Comparison of ENCODE assay signal across 8 cellular contexts in the genomic region with DNA sequence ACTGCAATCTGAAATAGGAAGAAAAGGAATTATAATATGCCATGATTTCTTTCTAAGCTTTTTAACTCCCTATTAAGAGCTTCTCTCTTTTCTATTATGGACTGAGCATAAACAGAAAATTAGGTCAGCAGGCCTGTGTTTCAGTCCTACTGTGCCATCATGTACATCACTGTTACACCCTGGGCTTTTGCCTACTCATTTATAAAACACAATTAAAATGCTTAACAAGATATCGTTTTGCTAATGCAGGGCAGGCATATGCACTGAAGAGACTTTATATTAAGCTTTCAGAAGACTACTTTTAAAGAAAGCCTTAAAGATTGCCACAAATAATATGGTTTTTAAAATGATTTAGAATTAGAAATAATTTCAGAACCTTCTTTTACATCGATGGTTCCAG. TPM values are rescaled to one million over a fixed set of nuclear protein-coding genes. Genes with fewer than 3 reads are reported as not detected.
DNase-seq lines count a peak whose midpoint lies in the region; TF ChIP-seq lines count a peak whose summit lies in the region.

No MANE protein-coding gene starts in this region.

- no peak overlapping the region for H3K27ac Mint-ChIP-seq in activated T-cell treated with anti-CD3 and anti-CD28 coated beads, Interleukin-2, amount 50 U/mL, for 24 hours
- no peak overlapping the region for H3K27ac Mint-ChIP-seq in activated naive CD8-positive, alpha-beta T cell treated with anti-CD3 and anti-CD28 coated beads for 36 hours
- peak overlapping the region in 3 of 6 donors; percentile 6 to 98 (median 93) for H3K27ac Mint-ChIP-seq in immature natural killer cell

- H3K27me3 ChIP-seq in liver (ENCODE audit: control insufficient read depth in 4 of 4, insufficient read depth in 4 of 4, low read length in 3 of 4) (no peaks in the 10 kb centered on the region), suprapubic skin (no peaks in the 10 kb centered on the region)

- H3K9me3 Mint-ChIP-seq in activated T-cell treated with anti-CD3 and anti-CD28 coated beads, Interleukin-2, amount 50 U/mL, for 24 hours = no peaks in the 10 kb centered on the region
- no peaks in the 10 kb centered on the region for H3K9me3 Mint-ChIP-seq in activated naive CD8-positive, alpha-beta T cell treated with anti-CD3 and anti-CD28 coated beads for 36 hours
- H3K9me3 Mint-ChIP-seq in immature natural killer cell = no peaks in the 10 kb centered on the region

- WGBS in liver = 66% methylated on average over 2 of the region's 2 CpGs
- 61% methylated on average over 2 of the region's 2 CpGs for WGBS in suprapubic skin

- peak overlapping the region in 1 of 3 donors; percentile 33 for H3K4me3 ChIP-seq in liver (ENCODE audit: low read depth in 1 of 3, low read length in 3 of 3)
- H3K4me3 ChIP-seq in suprapubic skin = peak overlapping the region; percentile 62

- TF ChIP-seq CTCF in liver (IDR thresholded peaks at IDR 0.05; ENCODE audit: low read depth, low read length, missing input control) = no peak
- TF ChIP-seq CTCF in suprapubic skin (IDR thresholded peaks at IDR 0.05) = no peak

- peaks cover 4% of the 10 kb centered on the region for H3K36me3 Mint-ChIP-seq in activated T-cell treated with anti-CD3 and anti-CD28 coated beads, Interleukin-2, amount 50 U/mL, for 24 hours (ENCODE audit: low read depth)
- H3K36me3 Mint-ChIP-seq in activated naive CD8-positive, alpha-beta T cell treated with anti-CD3 and anti-CD28 coated beads for 36 hours = no peaks in the 10 kb centered on the region
- no peaks in the 10 kb centered on the region for H3K36me3 Mint-ChIP-seq in immature natural killer cell

- no peak for TF ChIP-seq POLR2A in suprapubic skin (IDR thresholded peaks at IDR 0.05)

- H3K9ac ChIP-seq in liver (ENCODE audit: low read depth in 1 of 2, low read length in 2 of 2) = peak overlapping the region; percentile 30 to 77

- no peak for TF ChIP-seq RAD21 in liver (IDR thresholded peaks at IDR 0.05)

- H3K4me1 Mint-ChIP-seq in activated T-cell treated with anti-CD3 and anti-CD28 coated beads, Interleukin-2, amount 50 U/mL, for 24 hours (ENCODE audit: low read depth) = peaks cover 22% of the 10 kb centered on the region
- peaks cover 19% of the 10 kb centered on the region for H3K4me1 Mint-ChIP-seq in activated naive CD8-positive, alpha-beta T cell treated with anti-CD3 and anti-CD28 coated beads for 36 hours
- peaks cover 20 to 23% of the 10 kb centered on the region in 2 donors for H3K4me1 Mint-ChIP-seq in immature natural killer cell

- H3K27ac ChIP-seq in liver (ENCODE audit: low read depth in 1 of 2, low read length in 2 of 2) (no peak overlapping the region), suprapubic skin (no peak overlapping the region)

- intact Hi-C loops in posterior cingulate gyrus (cut with DNase I) = loop anchor here (5.0 kb wide), 1 partner anchor 191 kb away; the partner anchor contains the start of gene NUDT6

- H3K36me3 ChIP-seq in liver (ENCODE audit: control insufficient read depth in 4 of 4, insufficient read depth in 3 of 4, low read depth in 1 of 4, low read length in 3 of 4) (no peaks in the 10 kb centered on the region), suprapubic skin (no peaks in the 10 kb centered on the region)

- H3K9me3 ChIP-seq in liver (ENCODE audit: control insufficient read depth in 4 of 4, low read length in 3 of 4) = no peaks in the 10 kb centered on the region
- no peaks in the 10 kb centered on the region for H3K9me3 ChIP-seq in suprapubic skin

- no peak for DNase-seq in activated T-cell treated with anti-CD3 and anti-CD28 coated beads, Interleukin-2, amount 50 U/mL, for 24 hours
- DNase-seq in activated T-cell treated with anti-CD3 and anti-CD28 coated beads for 4 hours (no peak), suprapubic skin (ENCODE audit: low spot score in 2 of 2) (no peak), immature natural killer cell (no peak), 8988T (no peak), posterior cingulate gyrus (no peak)
- DNase-seq in activated naive CD8-positive, alpha-beta T cell treated with anti-CD3 and anti-CD28 coated beads for 36 hours = no peak

- H3K4me1 ChIP-seq in liver (ENCODE audit: control insufficient read depth in 4 of 4, insufficient read depth in 4 of 4, low read length in 3 of 4) (peaks cover 2 to 15% (median 4%) of the 10 kb centered on the region in 4 donors), suprapubic skin (peaks cover 14% of the 10 kb centered on the region)

- H3K27me3 Mint-ChIP-seq in activated T-cell treated with anti-CD3 and anti-CD28 coated beads, Interleukin-2, amount 50 U/mL, for 24 hours = no peaks in the 10 kb centered on the region
- H3K27me3 Mint-ChIP-seq in activated naive CD8-positive, alpha-beta T cell treated with anti-CD3 and anti-CD28 coated beads for 36 hours = no peaks in the 10 kb centered on the region
- H3K27me3 Mint-ChIP-seq in immature natural killer cell (ENCODE audit: low read depth in 3 of 3) = peaks cover 6 to 16% (median 8%) of the 10 kb centered on the region in 3 donors

- no peak for TF ChIP-seq EP300 in suprapubic skin (IDR thresholded peaks at IDR 0.05)

- H3K4me3 Mint-ChIP-seq in activated T-cell treated with anti-CD3 and anti-CD28 coated beads, Interleukin-2, amount 50 U/mL, for 24 hours = peak overlapping the region; percentile 95
- peak overlapping the region; percentile 97 for H3K4me3 Mint-ChIP-seq in activated naive CD8-positive, alpha-beta T cell treated with anti-CD3 and anti-CD28 coated beads for 36 hours
- H3K4me3 Mint-ChIP-seq in immature natural killer cell = no peak overlapping the region

TF ChIP-seq in liver, 16 proteins besides CTCF, POLR2A, EP300 and RAD21:
- TF ChIP-seq HNF4G (IDR thresholded peaks at IDR 0.05) = no peak
- TF ChIP-seq HNF4A (conservative IDR thresholded peaks at IDR 0.05) = no peak
- TF ChIP-seq, protein P1, sequence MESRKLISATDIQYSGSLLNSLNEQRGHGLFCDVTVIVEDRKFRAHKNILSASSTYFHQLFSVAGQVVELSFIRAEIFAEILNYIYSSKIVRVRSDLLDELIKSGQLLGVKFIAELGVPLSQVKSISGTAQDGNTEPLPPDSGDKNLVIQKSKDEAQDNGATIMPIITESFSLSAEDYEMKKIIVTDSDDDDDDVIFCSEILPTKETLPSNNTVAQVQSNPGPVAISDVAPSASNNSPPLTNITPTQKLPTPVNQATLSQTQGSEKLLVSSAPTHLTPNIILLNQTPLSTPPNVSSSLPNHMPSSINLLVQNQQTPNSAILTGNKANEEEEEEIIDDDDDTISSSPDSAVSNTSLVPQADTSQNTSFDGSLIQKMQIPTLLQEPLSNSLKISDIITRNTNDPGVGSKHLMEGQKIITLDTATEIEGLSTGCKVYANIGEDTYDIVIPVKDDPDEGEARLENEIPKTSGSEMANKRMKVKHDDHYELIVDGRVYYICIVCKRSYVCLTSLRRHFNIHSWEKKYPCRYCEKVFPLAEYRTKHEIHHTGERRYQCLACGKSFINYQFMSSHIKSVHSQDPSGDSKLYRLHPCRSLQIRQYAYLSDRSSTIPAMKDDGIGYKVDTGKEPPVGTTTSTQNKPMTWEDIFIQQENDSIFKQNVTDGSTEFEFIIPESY (IDR thresholded peaks at IDR 0.05) = no peak
- no peak for TF ChIP-seq GABPA (IDR thresholded peaks at IDR 0.05 in 1 of 2, conservative IDR thresholded peaks at IDR 0.05 in 1 of 2)
- no peak for TF ChIP-seq TAF1 (conservative IDR thresholded peaks at IDR 0.05)
- no peak for TF ChIP-seq EGR1 (IDR thresholded peaks at IDR 0.05; ENCODE audit: low read depth in 2 of 2)
- TF ChIP-seq, protein P2, sequence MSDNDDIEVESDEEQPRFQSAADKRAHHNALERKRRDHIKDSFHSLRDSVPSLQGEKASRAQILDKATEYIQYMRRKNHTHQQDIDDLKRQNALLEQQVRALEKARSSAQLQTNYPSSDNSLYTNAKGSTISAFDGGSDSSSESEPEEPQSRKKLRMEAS (IDR thresholded peaks at IDR 0.05) = no peak
- TF ChIP-seq, protein P3, sequence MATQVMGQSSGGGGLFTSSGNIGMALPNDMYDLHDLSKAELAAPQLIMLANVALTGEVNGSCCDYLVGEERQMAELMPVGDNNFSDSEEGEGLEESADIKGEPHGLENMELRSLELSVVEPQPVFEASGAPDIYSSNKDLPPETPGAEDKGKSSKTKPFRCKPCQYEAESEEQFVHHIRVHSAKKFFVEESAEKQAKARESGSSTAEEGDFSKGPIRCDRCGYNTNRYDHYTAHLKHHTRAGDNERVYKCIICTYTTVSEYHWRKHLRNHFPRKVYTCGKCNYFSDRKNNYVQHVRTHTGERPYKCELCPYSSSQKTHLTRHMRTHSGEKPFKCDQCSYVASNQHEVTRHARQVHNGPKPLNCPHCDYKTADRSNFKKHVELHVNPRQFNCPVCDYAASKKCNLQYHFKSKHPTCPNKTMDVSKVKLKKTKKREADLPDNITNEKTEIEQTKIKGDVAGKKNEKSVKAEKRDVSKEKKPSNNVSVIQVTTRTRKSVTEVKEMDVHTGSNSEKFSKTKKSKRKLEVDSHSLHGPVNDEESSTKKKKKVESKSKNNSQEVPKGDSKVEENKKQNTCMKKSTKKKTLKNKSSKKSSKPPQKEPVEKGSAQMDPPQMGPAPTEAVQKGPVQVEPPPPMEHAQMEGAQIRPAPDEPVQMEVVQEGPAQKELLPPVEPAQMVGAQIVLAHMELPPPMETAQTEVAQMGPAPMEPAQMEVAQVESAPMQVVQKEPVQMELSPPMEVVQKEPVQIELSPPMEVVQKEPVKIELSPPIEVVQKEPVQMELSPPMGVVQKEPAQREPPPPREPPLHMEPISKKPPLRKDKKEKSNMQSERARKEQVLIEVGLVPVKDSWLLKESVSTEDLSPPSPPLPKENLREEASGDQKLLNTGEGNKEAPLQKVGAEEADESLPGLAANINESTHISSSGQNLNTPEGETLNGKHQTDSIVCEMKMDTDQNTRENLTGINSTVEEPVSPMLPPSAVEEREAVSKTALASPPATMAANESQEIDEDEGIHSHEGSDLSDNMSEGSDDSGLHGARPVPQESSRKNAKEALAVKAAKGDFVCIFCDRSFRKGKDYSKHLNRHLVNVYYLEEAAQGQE (IDR thresholded peaks at IDR 0.05) = no peak
- TF ChIP-seq FOXA1 (IDR thresholded peaks at IDR 0.05) = no peak
- no peak for TF ChIP-seq FOXA2 (IDR thresholded peaks at IDR 0.05)
- no peak for TF ChIP-seq SP1 (IDR thresholded peaks at IDR 0.05)
- TF ChIP-seq JUND (IDR thresholded peaks at IDR 0.05) = no peak
- no peak for TF ChIP-seq YY1 (IDR thresholded peaks at IDR 0.05)
- no peak for TF ChIP-seq RXRA (IDR thresholded peaks at IDR 0.05)
- no peak for TF ChIP-seq NR2F2 (IDR thresholded peaks at IDR 0.05)
- TF ChIP-seq ATF3 (IDR thresholded peaks at IDR 0.05) = no peak

RNA-seq across cellular contexts. Expression of gene BBS12, which starts 0.8 kb away (rescaled TPM):
- total RNA-seq in activated naive CD8-positive, alpha-beta T cell treated with anti-CD3 and anti-CD28 coated beads for 36 hours = 1 to 10 TPM in 1 of 2 experiments, under 1 TPM in 1; 0.72 to 1.2 TPM
- total RNA-seq in liver (1 to 10 TPM; 1.0 to 2.1 TPM), suprapubic skin (1 to 10 TPM in 1 of 4 donors, under 1 TPM in 3; 0.70 to 1.9 (median 0.92) TPM)
- polyA plus RNA-seq in liver (under 1 TPM; 0.53 to 0.59 TPM), immature natural killer cell (1 to 10 TPM in 1 of 3 donors, under 1 TPM in 1, not detected in 1; 0.19 to 1.1 TPM)

Comparison
In these comparisons a context has a peak if more than half of its experiments do, and no peak if none do; other contexts are left out.
1. H3K4me3 Mint-ChIP-seq: peak in activated T-cell treated with anti-CD3 and anti-CD28 coated beads, Interleukin-2, amount 50 U/mL, for 24 hours (single experiment) and activated naive CD8-positive, alpha-beta T cell treated with anti-CD3 and anti-CD28 coated beads for 36 hours (single experiment); none in immature natural killer cell (0 of 5).